In genomic region chr7:6193734-6194133, GRCh38 we compare ENCODE assay signal across 20 cellular contexts.
A peak's percentile ranks its signal among the peaks of the same experiment; 100 is the strongest.
DNase-seq lines count a peak whose midpoint lies in the region; FAIRE-seq and TF ChIP-seq lines count a peak whose summit lies in the region.
"Had no signal": no experiment of that assay in that cellular context is flagged by ENCODE, and none has a peak within 500 bp of the region (broad histone marks: within the 10 kb centered on the region; RNA-seq: fewer than 3 reads in every experiment).

No MANE protein-coding gene starts in this region.

- H3K9me3 Mint-ChIP-seq in H9 (no peaks in the 10 kb centered on the region), chondrocyte (ENCODE audit: low read depth) (no peaks in the 10 kb centered on the region), type B pancreatic cell (no peaks in the 10 kb centered on the region)
- H3K9me3 Mint-ChIP-seq: CD14-positive monocyte; CD4-positive, alpha-beta memory T cell had no signal

- H3K4me3 Mint-ChIP-seq in H9 = no peak overlapping the region; a peak in 2 of 5 replicates
- no peak overlapping the region for H3K4me3 Mint-ChIP-seq in chondrocyte (ENCODE audit: unreplicated experiment)
- H3K4me3 Mint-ChIP-seq in type B pancreatic cell = no peak overlapping the region
- H3K4me3 Mint-ChIP-seq: CD14-positive monocyte; CD4-positive, alpha-beta memory T cell had no signal

- H3K27me3 ChIP-seq in H9 (ENCODE audit: insufficient read depth, low read length) (no peaks in the 10 kb centered on the region), mesenchymal stem cell (ENCODE audit: control insufficient read depth in 1 of 2, insufficient read depth in 1 of 2, low read length in 2 of 2) (no peaks in the 10 kb centered on the region), vagina (no peaks in the 10 kb centered on the region)
- H3K27me3 ChIP-seq: BLaER1 had no signal

- no peak overlapping the region for H3K9ac ChIP-seq in H9 (ENCODE audit: extremely low read depth, insufficient read length, low read length)
- no peak overlapping the region for H3K9ac ChIP-seq in mesenchymal stem cell (ENCODE audit: low read length)
- H3K9ac ChIP-seq: BLaER1 had no signal

- DNase-seq in H9 = no peak
- no peak for DNase-seq in chondrocyte (ENCODE audit: low spot score)
- no peak for DNase-seq in mesenchymal stem cell
- DNase-seq in urothelium cell line (ENCODE audit: low spot score) = no peak
- DNase-seq in type B pancreatic cell (ENCODE audit: extremely low spot score, unreplicated experiment) = no peak
- DNase-seq in SHP77 treated with DMSO at 0.1 percent for 48 hours (lab: John Stamatoyannopoulos, UW) = no peak
- DNase-seq in vagina (ENCODE audit: extremely low spot score in 2 of 2) = no peak
- DNase-seq: 8988T; Calu3; CD4-positive, alpha-beta memory T cell; DMS53; DND-41; EL; IMR-90 had no signal

- H4K20me1 ChIP-seq in H9 (ENCODE audit: control insufficient read depth, insufficient read depth, insufficient read length) = no peaks in the 10 kb centered on the region

- no peaks in the 10 kb centered on the region for H3K23me2 ChIP-seq in H9 (ENCODE audit: insufficient read length, low read depth, low read length, poor library complexity, severe bottlenecking)

- TF ChIP-seq POLR2A in vagina (IDR thresholded peaks at IDR 0.05) = no peak

- H3K27ac Mint-ChIP-seq in H9 (peak overlapping the region; percentile 46 to 84 (median 69); a peak in 6 of 7 replicates), chondrocyte (ENCODE audit: unreplicated experiment) (peak overlapping the region; percentile 9), type B pancreatic cell (no peak overlapping the region)

- H3K4me2 ChIP-seq in H9 (ENCODE audit: insufficient read depth, insufficient read length, low read length) (no peak overlapping the region), mesenchymal stem cell (ENCODE audit: low read length, poor library complexity, severe bottlenecking) (no peak overlapping the region)
- H3K4me2 ChIP-seq: BLaER1 had no signal

- H3K27me3 Mint-ChIP-seq in H9 (ENCODE audit: low read depth) = no peaks in the 10 kb centered on the region
- H3K27me3 Mint-ChIP-seq in chondrocyte (ENCODE audit: low read depth) = no peaks in the 10 kb centered on the region
- no peaks in the 10 kb centered on the region for H3K27me3 Mint-ChIP-seq in type B pancreatic cell
- H3K27me3 Mint-ChIP-seq: CD4-positive, alpha-beta memory T cell had no signal

- no peak overlapping the region for H2AK5ac ChIP-seq in H9 (ENCODE audit: insufficient read length, low read length)
- no peak overlapping the region for H2AK5ac ChIP-seq in mesenchymal stem cell (ENCODE audit: low read length, severe bottlenecking)

- H3K36me3 ChIP-seq in mesenchymal stem cell (ENCODE audit: control insufficient read depth in 1 of 2, insufficient read depth in 2 of 2, low read depth in 1 of 2, low read length in 2 of 2) (peaks cover 12% of the 10 kb centered on the region in 2 experiments), vagina (peaks cover 0 to 2% of the 10 kb centered on the region in 2 donors)
- H3K36me3 ChIP-seq: HAP-1 had no signal

- H3K56ac ChIP-seq in H9 (ENCODE audit: insufficient read length, low read depth, low read length) = no peak overlapping the region

- peaks cover 3% of the 10 kb centered on the region; the same call in 1 of the 2 replicates for H3K4me1 ChIP-seq in H9 (ENCODE audit: insufficient read depth, low read length)
- no peaks in the 10 kb centered on the region for H3K4me1 ChIP-seq in mesenchymal stem cell (ENCODE audit: control insufficient read depth, insufficient read depth, low read depth, low read length)
- no peaks in the 10 kb centered on the region for H3K4me1 ChIP-seq in vagina
- H3K4me1 ChIP-seq: BLaER1, HAP-1 had no signal

- H2AFZ ChIP-seq in H9 (ENCODE audit: low read length) = no peak overlapping the region
- no peak overlapping the region for H2AFZ ChIP-seq in mesenchymal stem cell (ENCODE audit: low read depth, low read length)

- no peak overlapping the region for H2BK12ac ChIP-seq in H9 (ENCODE audit: insufficient read length, low read depth, low read length)
- H2BK12ac ChIP-seq in mesenchymal stem cell (ENCODE audit: low read length in 2 of 2) = no peak overlapping the region

- H3K79me1 ChIP-seq in H9 (ENCODE audit: insufficient read depth, low read depth, low read length, poor library complexity, severe bottlenecking) (no peaks in the 10 kb centered on the region), mesenchymal stem cell (replicated peaks; ENCODE audit: low read length, poor library complexity, severe bottlenecking) (peaks cover 31% of the 10 kb centered on the region)

- no CpG with 5 or more reads among the region's 8 CpGs for WGBS in H9 (ENCODE audit: extremely low coverage, insufficient read length, low lambda C conversion rate)
- WGBS in mesenchymal stem cell = 91% methylated on average over 8 of the region's 8 CpGs

- no peak overlapping the region for H4K5ac ChIP-seq in H9 (ENCODE audit: insufficient read length, low read depth, low read length)

- H3K23ac ChIP-seq in H9 (ENCODE audit: insufficient read length, low read depth, low read length) (no peak overlapping the region), mesenchymal stem cell (ENCODE audit: low read length in 2 of 2) (no peak overlapping the region)

- H3K14ac ChIP-seq in H9 (ENCODE audit: insufficient read depth, low read length) (no peak overlapping the region), mesenchymal stem cell (ENCODE audit: low read length in 2 of 2) (no peak overlapping the region)

- H3K36me3 Mint-ChIP-seq in H9 (ENCODE audit: insufficient read depth in 1 of 3, low read depth in 3 of 3) = peaks cover 0 to 9% (median 0%) of the 10 kb centered on the region in 3 experiments; a peak in 4 of 7 replicates
- H3K36me3 Mint-ChIP-seq in chondrocyte (ENCODE audit: low read depth) = peaks cover 6% of the 10 kb centered on the region
- H3K36me3 Mint-ChIP-seq in type B pancreatic cell = no peaks in the 10 kb centered on the region

- H4K8ac ChIP-seq in H9 (replicated peaks; ENCODE audit: insufficient read length, low read depth, low read length) = no peak overlapping the region
- H4K8ac ChIP-seq in mesenchymal stem cell (ENCODE audit: low read length) = no peak overlapping the region

- H2BK20ac ChIP-seq in H9 (ENCODE audit: low read depth, low read length, poor library complexity, severe bottlenecking) = no peak overlapping the region

- no peaks in the 10 kb centered on the region for H3K9me3 ChIP-seq in H9 (ENCODE audit: control insufficient read depth, low read depth, low read length)
- no peaks in the 10 kb centered on the region for H3K9me3 ChIP-seq in mesenchymal stem cell (ENCODE audit: control insufficient read depth, low read length)
- no peaks in the 10 kb centered on the region for H3K9me3 ChIP-seq in vagina
- H3K9me3 ChIP-seq: BLaER1, HAP-1 had no signal

- H3K4ac ChIP-seq in H9 (ENCODE audit: low read depth, low read length) (no peak overlapping the region), mesenchymal stem cell (ENCODE audit: low read depth in 1 of 2, low read length in 2 of 2) (no peak overlapping the region)

- H4K91ac ChIP-seq in H9 (ENCODE audit: insufficient read length, low read depth, low read length) (no peak overlapping the region), mesenchymal stem cell (ENCODE audit: low read length) (no peak overlapping the region)

- H2BK5ac ChIP-seq in H9 (ENCODE audit: insufficient read length, low read length) (no peak overlapping the region), mesenchymal stem cell (ENCODE audit: low read depth, low read length, poor library complexity, severe bottlenecking) (no peak overlapping the region)

- peaks cover 20 to 23% of the 10 kb centered on the region in 2 experiments for H3K4me1 Mint-ChIP-seq in H9
- H3K4me1 Mint-ChIP-seq in chondrocyte (ENCODE audit: low read depth) = peaks cover 36% of the 10 kb centered on the region
- H3K4me1 Mint-ChIP-seq in type B pancreatic cell (ENCODE audit: unreplicated experiment) = peaks cover 4% of the 10 kb centered on the region
- H3K4me1 Mint-ChIP-seq: CD14-positive monocyte had no signal

- intact Hi-C loops in vagina (cut with DNase I) = no loop called here

- H3K27ac ChIP-seq in H9 (ENCODE audit: insufficient read length, low read depth, low read length) (no peak overlapping the region), mesenchymal stem cell (ENCODE audit: low read length, poor library complexity, severe bottlenecking) (no peak overlapping the region), vagina (no peak overlapping the region)
- H3K27ac ChIP-seq: BLaER1 had no signal

- no peak overlapping the region for H3T11ph ChIP-seq in H9 (ENCODE audit: low read length)

- H2BK15ac ChIP-seq in H9 (ENCODE audit: low read depth, low read length) (no peak overlapping the region), mesenchymal stem cell (ENCODE audit: low read depth, poor library complexity, severe bottlenecking) (peak overlapping the region; percentile 67)

- H3K79me2 ChIP-seq in H9 (ENCODE audit: insufficient read depth, low read length) = no peaks in the 10 kb centered on the region; the same call in 1 of the 2 replicates

- H3K4me3 ChIP-seq in mesenchymal stem cell (ENCODE audit: insufficient read depth in 1 of 2, low read depth in 1 of 2, low read length in 2 of 2) = no peak overlapping the region
- no peak overlapping the region for H3K4me3 ChIP-seq in vagina
- H3K4me3 ChIP-seq: BLaER1, GM12878, HAP-1 had no signal

- TF ChIP-seq CTCF in H9 (conservative IDR thresholded peaks at IDR 0.05) (no peak), chondrocyte (IDR thresholded peaks at IDR 0.05) (no peak), type B pancreatic cell (conservative IDR thresholded peaks at IDR 0.05) (no peak), vagina (IDR thresholded peaks at IDR 0.05) (no peak)

- FAIRE-seq in urothelium cell line (lab: Jason Lieb, UNC) = peak; percentile 77
- FAIRE-seq: GM12878, H1, HTR-8/SVneo had no signal

- H2BK120ac ChIP-seq in H9 (ENCODE audit: low read depth, low read length, poor library complexity, severe bottlenecking) (no peak overlapping the region), mesenchymal stem cell (ENCODE audit: low read depth, low read length) (no peak overlapping the region)

- H3K18ac ChIP-seq in H9 (ENCODE audit: insufficient read length, low read depth, low read length) = no peak overlapping the region
- H3K18ac ChIP-seq in mesenchymal stem cell (ENCODE audit: low read depth in 1 of 2, low read length in 2 of 2) = peak overlapping the region in 1 of 2 experiments; percentile 40
